ENCODE assay signal across 21 cellular contexts in genomic region chr7:133021196-133021595, GRCh38.
DNase-seq lines count a peak whose midpoint lies in the region; ATAC-seq, FAIRE-seq and TF ChIP-seq lines count a peak whose summit lies in the region.
"Had no signal": no experiment of that assay in that cellular context is flagged by ENCODE, and none has a peak within 500 bp of the region (broad histone marks: within the 10 kb centered on the region; RNA-seq: fewer than 3 reads in every experiment).

No MANE protein-coding gene starts in this region.

- no peaks in the 10 kb centered on the region for H3K9me3 ChIP-seq in A549
- H3K9me3 ChIP-seq in HUES64 (ENCODE audit: insufficient read depth, low read depth, low read length) = no peaks in the 10 kb centered on the region
- no peaks in the 10 kb centered on the region for H3K9me3 ChIP-seq in tibial artery

- H3K27ac ChIP-seq in A549 = no peak overlapping the region
- H3K27ac ChIP-seq in HUES64 (ENCODE audit: low read depth, low read length) = 0 out of 2 replicates have a peak overlapping the region, but pooled peaks have one; percentile 16
- no peak overlapping the region for H3K27ac ChIP-seq in tibial artery
- H3K27ac ChIP-seq: 22Rv1 had no signal

- DNase-seq in A549 (ENCODE audit: low read depth in 1 of 2, low spot score in 1 of 2) (no peak), choroid plexus epithelial cell (ENCODE audit: low read depth) (peak; percentile 63), iPS-NIHi7 (ENCODE audit: extremely low spot score) (peak; percentile 26), H54 (ENCODE audit: insufficient read length, low spot score) (no peak), tibial artery (no peak), H4 (ENCODE audit: low spot score) (no peak)
- DNase-seq: GOT3; KBM-7; MV-4-11; NCI-H1105; NCI-H1436 treated with DMSO at 0.1 percent for 48 hours; NCI-H187 treated with DMSO at 0.1 percent for 48 hours; NCI-H2171 treated with DMSO at 0.1 percent for 48 hours; NCI-H526; NCI-H82; NK-92 treated with Interleukin-12 subunit alpha and Interleukin-12 subunit beta, amount 100 ng/mL, for 24 hours; PC-3 had no signal

- H3K36me3 ChIP-seq in HUES64 (ENCODE audit: insufficient read depth, low read length) (peaks cover 10% of the 10 kb centered on the region; the same call in 1 of the 2 replicates), tibial artery (peaks cover 0 to 7% (median 0%) of the 10 kb centered on the region in 3 donors)

- POLR2A ChIA-PET in A549 (lab: Yijun Ruan, JAX) = no interaction called here

- no peak for TF ChIP-seq POLR2A in A549 (IDR thresholded peaks at IDR 0.05; ENCODE audit: low read length)
- TF ChIP-seq POLR2A in H54 (IDR thresholded peaks at IDR 0.05; ENCODE audit: low read depth, low read length) = no peak

- H3K27me3 ChIP-seq in HUES64 (ENCODE audit: insufficient read depth, low read length) (no peaks in the 10 kb centered on the region), tibial artery (no peaks in the 10 kb centered on the region)

- intact Hi-C loops in tibial artery (cut with DNase I; ENCODE audit: low total_unique reads) = no loop called here

- ATAC-seq in A549 (no peak), esophagus mucosa (no peak)
- ATAC-seq: PC-3, SK-N-SH treated with all-trans-retinoic acid at 6 μM for 48 hours had no signal

- 73% methylated on average over 3 of the region's 3 CpGs for WGBS in A549 (ENCODE audit: missing lambda C conversion rate)
- 66% methylated on average over 3 of the region's 3 CpGs for WGBS in HUES64

- no peak overlapping the region for H3K4me3 ChIP-seq in A549
- H3K4me3 ChIP-seq in HUES64 (ENCODE audit: low read length) = no peak overlapping the region
- no peak overlapping the region for H3K4me3 ChIP-seq in choroid plexus epithelial cell (ENCODE audit: low read depth, low read length)
- no peak overlapping the region for H3K4me3 ChIP-seq in tibial artery

- FAIRE-seq in A549 (lab: Jason Lieb, UNC) = peak; percentile 18
- no peak for FAIRE-seq in H54 (lab: Jason Lieb, UNC)

- TF ChIP-seq RAD21 in A549 (conservative IDR thresholded peaks at IDR 0.05 in 1 of 2, IDR thresholded peaks at IDR 0.05 in 1 of 2) = no peak

- H3K4me2 ChIP-seq in A549 = no peak overlapping the region

- no peak for TF ChIP-seq CTCF in A549 (IDR thresholded peaks at IDR 0.05)
- TF ChIP-seq CTCF in choroid plexus epithelial cell (conservative IDR thresholded peaks at IDR 0.05; ENCODE audit: low read depth, low read length) = no peak
- TF ChIP-seq CTCF in tibial artery (IDR thresholded peaks at IDR 0.05) = no peak

- no peak overlapping the region for H3K9ac ChIP-seq in HUES64 (ENCODE audit: low read depth, low read length)

- TF ChIP-seq EP300 in A549 (IDR thresholded peaks at IDR 0.05) = no peak

- CTCF ChIA-PET in A549 (lab: Yijun Ruan, JAX) = no interaction called here

- no peaks in the 10 kb centered on the region for H3K4me1 ChIP-seq in A549
- peaks cover 10% of the 10 kb centered on the region for H3K4me1 ChIP-seq in HUES64 (ENCODE audit: insufficient read depth, low read length)
- H3K4me1 ChIP-seq in tibial artery = no peaks in the 10 kb centered on the region

TF ChIP-seq in A549, 52 proteins besides CTCF, POLR2A, EP300 and RAD21:
- TF ChIP-seq E2F6 (IDR thresholded peaks at IDR 0.05; ENCODE audit: borderline replicate concordance, low read depth) = no peak
- no peak for TF ChIP-seq EHF (CRISPR knock-in tag; IDR thresholded peaks at IDR 0.05)
- TF ChIP-seq JUNB (IDR thresholded peaks at IDR 0.05) = no peak
- TF ChIP-seq MAX (IDR thresholded peaks at IDR 0.05) = no peak
- TF ChIP-seq NR3C1 (IDR thresholded peaks at IDR 0.05) = no peak
- TF ChIP-seq BCL3 (IDR thresholded peaks at IDR 0.05) = no peak
- no peak for TF ChIP-seq CEBPB (IDR thresholded peaks at IDR 0.05)

Comparison
In these comparisons a context has a peak if more than half of its experiments do, and no peak if none do; other contexts are left out.
1. DNase-seq: peak in choroid plexus epithelial cell (single experiment) and iPS-NIHi7 (single experiment); none in A549 (0 of 2), H54 (single experiment), tibial artery (0 of 2) and H4 (single experiment).